ENCODE assay signal across 22 cellular contexts in the genomic region with DNA sequence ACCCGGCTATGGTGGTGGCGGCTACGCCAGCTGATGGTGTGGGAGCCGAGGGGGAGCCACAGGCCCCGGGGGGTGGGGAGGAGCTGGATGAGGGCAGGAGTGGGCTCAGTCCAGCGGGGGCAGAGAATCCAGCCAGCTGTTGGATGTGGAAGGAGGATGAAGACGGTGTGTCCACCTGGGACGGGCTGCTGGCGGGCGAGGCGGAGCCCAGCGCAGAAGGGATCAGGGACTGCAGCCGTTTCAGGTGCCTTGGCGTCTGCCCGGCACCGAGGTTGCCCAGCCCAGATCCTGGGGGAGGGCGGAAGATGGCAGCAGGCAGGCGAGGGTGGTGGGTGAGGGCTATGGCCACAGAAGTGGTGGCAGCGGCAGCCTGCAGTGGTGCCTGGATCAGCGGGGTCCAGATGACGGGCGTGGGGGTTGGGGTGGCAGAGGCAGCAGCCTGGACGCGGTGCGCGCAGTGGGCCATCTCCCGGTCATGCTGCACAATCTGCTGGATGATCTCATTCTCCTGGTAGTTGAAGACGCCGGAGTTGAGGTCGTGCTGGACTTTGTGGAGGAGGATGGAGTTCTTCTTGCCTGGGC. TPM values are rescaled to one million over a fixed set of nuclear protein-coding genes. Genes with fewer than 3 reads are reported as not detected.
"Had no signal": no experiment of that assay in that cellular context is flagged by ENCODE, and none has a peak within 500 bp of the region (broad histone marks: within the 10 kb centered on the region; RNA-seq: fewer than 3 reads in every experiment).

No MANE protein-coding gene starts in this region.

- H3K4me1 ChIP-seq: parathyroid adenoma, psoas muscle, testis, tibial nerve, upper lobe of right lung, vagina had no signal

- H3K9me3 ChIP-seq: heart left ventricle, psoas muscle, testis, upper lobe of right lung, vagina had no signal

- ATAC-seq: esophagus mucosa; natural killer cell; psoas muscle; sciatic nerve; stimulated activated naive B cell treated with anti-CD40 and anti-IgM and Interleukin-4, amounts not matched to agents 10 μg/mL and 1 μg/mL and 100 μg/mL, for 72 hours; upper lobe of right lung had no signal

- H3K27me3 ChIP-seq: testis, vagina had no signal

- H3K36me3 ChIP-seq: tibial nerve, upper lobe of right lung, vagina had no signal

- H3K4me1 Mint-ChIP-seq: mesothelial cell of epicardium had no signal

- DNase-seq: effector memory CD4-positive, alpha-beta T cell; hippocampal formation; kidney glomerular epithelial cell; natural killer cell; nucleus accumbens; psoas muscle; retina; stimulated activated CD4-positive, alpha-beta T cell treated with anti-CD3 and anti-CD28 coated beads, Interleukin-2, amount 100 ng/mL, for 24 hours; stimulated activated CD4-positive, alpha-beta T cell treated with anti-CD3 and anti-CD28 coated beads, Interleukin-4, amount 100 ng/mL, for 4 hours; stimulated activated naive B cell treated with anti-CD40 and anti-IgM and Interleukin-4, amounts not matched to agents 10 μg/mL and 1 μg/mL and 100 μg/mL, for 72 hours; stimulated activated naive CD8-positive, alpha-beta T cell treated with anti-CD3 and anti-CD28 coated beads, Interleukin-15, amount 100 ng/mL, for 72 hours; testis had no signal

- H3K4me3 ChIP-seq: heart left ventricle, psoas muscle, testis, tibial nerve, upper lobe of right lung, vagina had no signal

- H3K27ac Mint-ChIP-seq: mesothelial cell of epicardium; natural killer cell; stimulated activated naive B cell treated with anti-CD40 and anti-IgM and Interleukin-4, amounts not matched to agents 10 μg/mL and 1 μg/mL and 100 μg/mL, for 72 hours had no signal

- H3K27ac ChIP-seq: heart left ventricle, parathyroid adenoma, psoas muscle, testis, tibial nerve, upper lobe of right lung, vagina had no signal

- H3K4me3 Mint-ChIP-seq: mesothelial cell of epicardium; natural killer cell; neural crest cell; stimulated activated naive B cell treated with anti-CD40 and anti-IgM and Interleukin-4, amounts not matched to agents 10 μg/mL and 1 μg/mL and 100 μg/mL, for 72 hours; stimulated activated naive CD8-positive, alpha-beta T cell treated with anti-CD3 and anti-CD28 coated beads, Interleukin-15, amount 100 ng/mL, for 72 hours had no signal

- H3K9me3 Mint-ChIP-seq: mesothelial cell of epicardium; natural killer cell; neural crest cell; stimulated activated naive CD8-positive, alpha-beta T cell treated with anti-CD3 and anti-CD28 coated beads, Interleukin-15, amount 100 ng/mL, for 72 hours had no signal

- H3K9ac ChIP-seq: parathyroid adenoma had no signal

- H2AFZ ChIP-seq: parathyroid adenoma had no signal

- H3K36me3 Mint-ChIP-seq: mesothelial cell of epicardium; natural killer cell; stimulated activated naive B cell treated with anti-CD40 and anti-IgM and Interleukin-4, amounts not matched to agents 10 μg/mL and 1 μg/mL and 100 μg/mL, for 72 hours had no signal

RNA-seq across cellular contexts. Expression of gene HCN4, which starts 45.3 kb away (rescaled TPM):
- polyA plus RNA-seq: fibroblast of lung, psoas muscle had no signal
